In genomic region chr3:121998030-121998580, GRCh38 we compare ENCODE assay signal across 7 cellular contexts. TPM values are rescaled to one million over a fixed set of nuclear protein-coding genes. Genes with fewer than 3 reads are reported as not detected.
DNase-seq lines count a peak whose midpoint lies in the region; ATAC-seq and TF ChIP-seq lines count a peak whose summit lies in the region.

No MANE protein-coding gene starts in this region.

- no peak overlapping the region for H3K4me3 Mint-ChIP-seq in neural crest cell

- H3K27me3 Mint-ChIP-seq in neural crest cell (ENCODE audit: low read depth), result no peaks in the 10 kb centered on the region

- TF ChIP-seq CTCF in neural crest cell (conservative IDR thresholded peaks at IDR 0.05), result no peak

- no peaks in the 10 kb centered on the region for H3K4me1 Mint-ChIP-seq in neural crest cell

- in situ Hi-C loops in G401 (cut with HindIII; ENCODE audit: low sequenced_read_pairs), result no loop called here

- DNase-seq in HT1080 (ENCODE audit: low read depth) (peak; percentile 75), astrocyte of the hippocampus (ENCODE audit: low read depth, low spot score) (peak; percentile 22), neural crest cell (ENCODE audit: low read depth, low spot score) (no peak), G401 (ENCODE audit: low spot score) (no peak), NCI-H2107 treated with DMSO at 0.1 percent for 48 hours (lab: John Stamatoyannopoulos, UW; ENCODE audit: unreplicated experiment) (no peak)

- H3K27ac Mint-ChIP-seq in neural crest cell (ENCODE audit: unreplicated experiment), result peak overlapping the region; percentile 14

- ATAC-seq in GM19023 (IDR thresholded peaks at IDR 0.05; ENCODE audit: unreplicated experiment), result peak; percentile 47
- no peak for ATAC-seq in HG03196 (IDR thresholded peaks at IDR 0.05; ENCODE audit: unreplicated experiment)

- no peaks in the 10 kb centered on the region for H3K9me3 Mint-ChIP-seq in neural crest cell

- H3K36me3 Mint-ChIP-seq in neural crest cell (ENCODE audit: low read depth), result no peaks in the 10 kb centered on the region

RNA-seq across cellular contexts. Expression of gene ILDR1, which starts 23.9 kb away (rescaled TPM):
- not detected in 2 replicates for total RNA-seq in HT1080 (2014; rRNA removed; shearing (Covaris generic))
- not detected in 2 replicates for polyA plus RNA-seq in HT1080 (2015; cell fraction: cytosol; rRNA removed)
- not detected in 2 replicates for polyA plus RNA-seq in HT1080 (2015; cell fraction: nucleus; rRNA removed)
- not detected in 2 replicates for total RNA-seq in neural crest cell
- not detected in 2 replicates for total RNA-seq in G401 (2014; rRNA removed; shearing (Covaris generic))

RNA-seq across cellular contexts. Expression of gene CD86, which starts 57.1 kb away (rescaled TPM):
- not detected in 2 replicates for total RNA-seq in HT1080 (2014; rRNA removed; shearing (Covaris generic))
- 0.23 TPM in 1 of 2 replicates, not detected in the other for polyA plus RNA-seq in HT1080 (2015; cell fraction: cytosol; rRNA removed)
- polyA plus RNA-seq in HT1080 (2015; cell fraction: nucleus; rRNA removed), result 0.22 TPM in 1 of 2 replicates, not detected in the other
- total RNA-seq in neural crest cell, result not detected in 2 replicates
- not detected in 2 replicates for total RNA-seq in G401 (2014; rRNA removed; shearing (Covaris generic))

Comparison
In these comparisons a context has a peak if more than half of its experiments do, and no peak if none do; other contexts are left out.
1. DNase-seq: peak in HT1080 (single experiment) and astrocyte of the hippocampus (single experiment); none in neural crest cell (single experiment), G401 (single experiment) and NCI-H2107 treated with DMSO at 0.1 percent for 48 hours (single experiment).